In genomic region chr19:41821003-41821735, GRCh38 we compare ENCODE assay signal across 9 cellular contexts. TPM values are rescaled to one million over a fixed set of nuclear protein-coding genes. Genes with fewer than 3 reads are reported as not detected.
DNase-seq lines count a peak whose midpoint lies in the region; ATAC-seq, FAIRE-seq and TF ChIP-seq lines count a peak whose summit lies in the region.
"Had no signal": no experiment of that assay in that cellular context is flagged by ENCODE, and none has a peak within 500 bp of the region (broad histone marks: within the 10 kb centered on the region; RNA-seq: fewer than 3 reads in every experiment).

No MANE protein-coding gene starts in this region.

- H2AFZ ChIP-seq in Loucy (ENCODE audit: low read length) = peak overlapping the region; percentile 42

- H3K4me1 ChIP-seq in Loucy (ENCODE audit: insufficient read depth, low read length, poor library complexity, severe bottlenecking) = no peaks in the 10 kb centered on the region

- H3K9me3 ChIP-seq in Loucy (ENCODE audit: insufficient read depth, low read depth, low read length) = no peaks in the 10 kb centered on the region

- no peak overlapping the region for H3K27ac Mint-ChIP-seq in activated naive CD8-positive, alpha-beta T cell treated with anti-CD3 and anti-CD28 coated beads, Interleukin-2, amount 10 ng/mL, durations not matched to agents 7 days and 5 days
- H3K27ac Mint-ChIP-seq: activated naive CD4-positive, alpha-beta T cell treated with anti-CD3 and anti-CD28 coated beads, Interleukin-2, amount 50 U/mL, for 24 hours had no signal

- H3K36me3 Mint-ChIP-seq in activated naive CD8-positive, alpha-beta T cell treated with anti-CD3 and anti-CD28 coated beads, Interleukin-2, amount 10 ng/mL, durations not matched to agents 7 days and 5 days = no peaks in the 10 kb centered on the region
- H3K36me3 Mint-ChIP-seq: activated naive CD4-positive, alpha-beta T cell treated with anti-CD3 and anti-CD28 coated beads, Interleukin-2, amount 50 U/mL, for 24 hours had no signal

- H3K79me2 ChIP-seq in Loucy (ENCODE audit: insufficient read depth, low read length) = no peaks in the 10 kb centered on the region

- H3K4me3 ChIP-seq in Loucy (ENCODE audit: low read length, poor library complexity, severe bottlenecking) = no peak overlapping the region

- H3K4me3 Mint-ChIP-seq in activated naive CD8-positive, alpha-beta T cell treated with anti-CD3 and anti-CD28 coated beads, Interleukin-2, amount 10 ng/mL, durations not matched to agents 7 days and 5 days = no peak overlapping the region
- H3K4me3 Mint-ChIP-seq: activated naive CD4-positive, alpha-beta T cell treated with anti-CD3 and anti-CD28 coated beads, Interleukin-2, amount 50 U/mL, for 24 hours had no signal

- POLR2A ChIA-PET in activated naive CD8-positive, alpha-beta T cell treated with anti-CD3 and anti-CD28 coated beads, Interleukin-2, amount 10 ng/mL, durations not matched to agents 7 days and 5 days (lab: Charles Lee) = interaction anchor here (0.6 kb wide), 1 partner anchor 28 kb away, joined by 3 read pairs; no protein-coding TSS in a partner anchor

- H3K27me3 Mint-ChIP-seq in activated naive CD8-positive, alpha-beta T cell treated with anti-CD3 and anti-CD28 coated beads, Interleukin-2, amount 10 ng/mL, durations not matched to agents 7 days and 5 days = peaks cover 39% of the 10 kb centered on the region

- no peaks in the 10 kb centered on the region for H4K20me1 ChIP-seq in Loucy (ENCODE audit: insufficient read depth, low read length, poor library complexity, severe bottlenecking)

- no peaks in the 10 kb centered on the region for H3K9me3 Mint-ChIP-seq in activated naive CD8-positive, alpha-beta T cell treated with anti-CD3 and anti-CD28 coated beads, Interleukin-2, amount 10 ng/mL, durations not matched to agents 7 days and 5 days
- H3K9me3 Mint-ChIP-seq: activated naive CD4-positive, alpha-beta T cell treated with anti-CD3 and anti-CD28 coated beads, Interleukin-2, amount 50 U/mL, for 24 hours had no signal

- no peaks in the 10 kb centered on the region for H3K9me2 ChIP-seq in Loucy (replicated peaks; ENCODE audit: low read depth, low read length)

- no peaks in the 10 kb centered on the region for H3K27me3 ChIP-seq in Loucy (ENCODE audit: insufficient read depth, low read length, poor library complexity, severe bottlenecking)

- FAIRE-seq in G401.6 (lab: Jason Lieb, UNC) = peak; percentile 70
- FAIRE-seq in RCC 7860 (lab: Jason Lieb, UNC) = no peak

- DNase-seq in RCC 7860 (ENCODE audit: low spot score) = peak; percentile 35
- peak; percentile 39 for DNase-seq in activated naive CD8-positive, alpha-beta T cell treated with anti-CD3 and anti-CD28 coated beads, Interleukin-2, amount 10 ng/mL, durations not matched to agents 7 days and 5 days
- peak; percentile 66 for DNase-seq in inferior parietal cortex (ENCODE audit: extremely low spot score)
- DNase-seq in stimulated activated CD4-positive, alpha-beta T cell treated with anti-CD3 and anti-CD28 coated beads, TNF-alpha, amount 100 ng/mL, for 24 hours (ENCODE audit: low read depth in 3 of 3) = peak; percentile 5 to 16 (median 6)

- ATAC-seq in activated naive CD8-positive, alpha-beta T cell treated with anti-CD3 and anti-CD28 coated beads, Interleukin-2, amount 10 ng/mL, durations not matched to agents 7 days and 5 days (ENCODE audit: low read depth) = peak; percentile 73
- ATAC-seq in GM19395 (IDR thresholded peaks at IDR 0.05; ENCODE audit: unreplicated experiment) = no peak
- no peak for ATAC-seq in HG02870 (IDR thresholded peaks at IDR 0.05; ENCODE audit: unreplicated experiment)

- no peaks in the 10 kb centered on the region for H3K36me3 ChIP-seq in Loucy (ENCODE audit: insufficient read depth, low read length)

- H3F3A ChIP-seq in Loucy (ENCODE audit: low read depth) = no peaks in the 10 kb centered on the region

- H3K4me1 Mint-ChIP-seq in activated naive CD8-positive, alpha-beta T cell treated with anti-CD3 and anti-CD28 coated beads, Interleukin-2, amount 10 ng/mL, durations not matched to agents 7 days and 5 days = no peaks in the 10 kb centered on the region
- H3K4me1 Mint-ChIP-seq: activated naive CD4-positive, alpha-beta T cell treated with anti-CD3 and anti-CD28 coated beads, Interleukin-2, amount 50 U/mL, for 24 hours had no signal

- no peak overlapping the region for H3K4me2 ChIP-seq in Loucy (ENCODE audit: low read depth, low read length, poor library complexity, severe bottlenecking)

- peak; percentile 83 for TF ChIP-seq CTCF in Loucy (conservative IDR thresholded peaks at IDR 0.05; ENCODE audit: low read length)

- H3K9ac ChIP-seq in Loucy (ENCODE audit: low read depth, low read length, poor library complexity, severe bottlenecking) = no peak overlapping the region

RNA-seq across cellular contexts. Expression of gene LYPD4, which starts 23.3 kb away (rescaled TPM):
- total RNA-seq in activated naive CD8-positive, alpha-beta T cell treated with anti-CD3 and anti-CD28 coated beads, Interleukin-2, amount 10 ng/mL, durations not matched to agents 7 days and 5 days = not detected

RNA-seq across cellular contexts. Expression of gene DMRTC2, which starts 23.7 kb away (rescaled TPM):
- total RNA-seq in activated naive CD8-positive, alpha-beta T cell treated with anti-CD3 and anti-CD28 coated beads, Interleukin-2, amount 10 ng/mL, durations not matched to agents 7 days and 5 days = not detected

RNA-seq across cellular contexts. Expression of gene CEACAM3, which starts 24.8 kb away (rescaled TPM):
- total RNA-seq in activated naive CD8-positive, alpha-beta T cell treated with anti-CD3 and anti-CD28 coated beads, Interleukin-2, amount 10 ng/mL, durations not matched to agents 7 days and 5 days = not detected

RNA-seq across cellular contexts. Expression of gene RPS19, which starts 38.9 kb away (rescaled TPM):
- 1,000 to 10,000 TPM; 3,237 to 3,326 TPM for total RNA-seq in activated naive CD8-positive, alpha-beta T cell treated with anti-CD3 and anti-CD28 coated beads, Interleukin-2, amount 10 ng/mL, durations not matched to agents 7 days and 5 days

RNA-seq across cellular contexts. Expression of gene CD79A, which starts 55.9 kb away (rescaled TPM):
- total RNA-seq in activated naive CD8-positive, alpha-beta T cell treated with anti-CD3 and anti-CD28 coated beads, Interleukin-2, amount 10 ng/mL, durations not matched to agents 7 days and 5 days = 10 to 100 TPM; 28.0 to 29.8 TPM

Comparison
In these comparisons a context has a peak if more than half of its experiments do, and no peak if none do; other contexts are left out.
1. DNase-seq: peak in every context shown above with its lines; median percentile 66 in inferior parietal cortex; 39 in activated naive CD8-positive, alpha-beta T cell treated with anti-CD3 and anti-CD28 coated beads, Interleukin-2, amount 10 ng/mL, durations not matched to agents 7 days and 5 days; 35 in RCC 7860; 6 in stimulated activated CD4-positive, alpha-beta T cell treated with anti-CD3 and anti-CD28 coated beads, TNF-alpha, amount 100 ng/mL, for 24 hours.